ENCODE assay signal across 8 cellular contexts in genomic region chr11:727859-728748, GRCh38. TPM values are rescaled to one million over a fixed set of nuclear protein-coding genes. Genes with fewer than 3 reads are reported as not detected.
DNase-seq lines count a peak whose midpoint lies in the region; TF ChIP-seq lines count a peak whose summit lies in the region.

No MANE protein-coding gene starts in this region.

- peak overlapping the region; percentile 63 to 72 for H3K27ac ChIP-seq in uterus

- no peak overlapping the region for H3K4me3 ChIP-seq in uterus

- H3K36me3 ChIP-seq in uterus = no peaks in the 10 kb centered on the region

- DNase-seq in NCI-H187 (lab: John Stamatoyannopoulos, UW) (peak; percentile 39 to 49), NCI-H187 treated with DMSO at 0.1 percent for 48 hours (lab: John Stamatoyannopoulos, UW) (no peak), HUDEP-2 (lab: John Stamatoyannopoulos, UW; ENCODE audit: unreplicated experiment in 76 of 76) (peak in 66 of 76 experiments; percentile 8 to 86 (median 61)), SKM-1 treated with dmso at 0.1 percent for 144 hours (lab: John Stamatoyannopoulos, UW; ENCODE audit: unreplicated experiment) (peak; percentile 62), cardiac septum (ENCODE audit: low spot score) (peak; percentile 92), putamen (ENCODE audit: low spot score) (peak; percentile 69), uterus (peak; percentile 88 to 91)
- peak; percentile 68 for DNase-seq in activated naive CD8-positive, alpha-beta T cell treated with anti-CD3 and anti-CD28 coated beads, Interleukin-2, amount 50 U/mL, for 16 hours (ENCODE audit: low read depth, low spot score)

- H3K27me3 ChIP-seq in uterus = no peaks in the 10 kb centered on the region

- TF ChIP-seq CTCF in uterus (IDR thresholded peaks at IDR 0.05) = peak; percentile 95 to 99 (median 98)

- H3K9me3 ChIP-seq in uterus = no peaks in the 10 kb centered on the region

- peak in 1 of 2 donors; percentile 29 for TF ChIP-seq POLR2A in uterus (IDR thresholded peaks at IDR 0.05)

- peaks cover 0 to 10% of the 10 kb centered on the region in 2 donors for H3K4me1 ChIP-seq in uterus

- intact Hi-C loops in cardiac septum (cut with DNase I) (loop anchor here (2.0 kb wide), 2 partner anchors 65 to 171 kb away; no protein-coding TSS in a partner anchor), uterus (cut with DNase I; ENCODE audit: low total_unique reads) (no loop called here)

RNA-seq across cellular contexts. Expression of gene TALDO1, which starts 19.2 kb away (rescaled TPM):
- total RNA-seq in cardiac septum = 92.4 TPM
- 100 to 1,000 TPM in 1 of 4 donors, 10 to 100 TPM in 3; 60.3 to 146 (median 66.9) TPM for total RNA-seq in uterus

RNA-seq across cellular contexts. Expression of gene EPS8L2, which starts 22.1 kb away (rescaled TPM):
- total RNA-seq in cardiac septum (2.3 TPM), uterus (10 to 100 TPM; 12.2 to 52.8 (median 32.3) TPM)

RNA-seq across cellular contexts. Expression of gene TMEM80, which starts 32.5 kb away (rescaled TPM):
- total RNA-seq in cardiac septum (15.5 TPM), uterus (10 to 100 TPM in 2 of 4 donors, 1 to 10 TPM in 2; 2.6 to 35.3 (median 8.1) TPM)

RNA-seq across cellular contexts. Expression of gene DEAF1, which starts 33.1 kb away (rescaled TPM):
- total RNA-seq in cardiac septum (21.3 TPM), uterus (10 to 100 TPM in 2 of 4 donors, 1 to 10 TPM in 2; 7.9 to 45.6 (median 20.4) TPM)

RNA-seq across cellular contexts. Expression of gene GATD1, which starts 49.2 kb away (rescaled TPM):
- total RNA-seq in cardiac septum = 38.7 TPM
- 10 to 100 TPM; 11.8 to 81.1 (median 29.3) TPM for total RNA-seq in uterus
